Comparison of ENCODE assay signal across 8 cellular contexts in genomic region chr11:119030329-119031047, GRCh38. TPM values are rescaled to one million over a fixed set of nuclear protein-coding genes. Genes with fewer than 3 reads are reported as not detected.
DNase-seq lines count a peak whose midpoint lies in the region; ATAC-seq lines count a peak whose summit lies in the region.

TSS of gene SLC37A4 (minus strand) at chr11:119030877.

- H3K4me3 Mint-ChIP-seq in activated CD8-positive, alpha-beta memory T cell treated with anti-CD3 and anti-CD28 coated beads, Interleukin-2, amount 10 ng/mL, durations not matched to agents 7 days and 5 days, result peak within 1 kb of the TSS; percentile 71

- H3K9me3 ChIP-seq in NT2/D1 (ENCODE audit: insufficient read depth, low read length) (no peaks in the 10 kb centered on the region), endocrine pancreas (ENCODE audit: control insufficient read depth, low read length) (no peaks in the 10 kb centered on the region), mesenchymal stem cell (ENCODE audit: control insufficient read depth, low read length) (no peaks in the 10 kb centered on the region)

- peak within 1 kb of the TSS; percentile 73 for H4K8ac ChIP-seq in mesenchymal stem cell (ENCODE audit: low read length)

- H3K27me3 ChIP-seq in NT2/D1 (ENCODE audit: insufficient read depth, insufficient read length) (no peaks in the 10 kb centered on the region), endocrine pancreas (ENCODE audit: control insufficient read depth, insufficient read depth, low read length) (no peaks in the 10 kb centered on the region), mesenchymal stem cell (ENCODE audit: control insufficient read depth in 1 of 2, insufficient read depth in 1 of 2, low read length in 2 of 2) (no peaks in the 10 kb centered on the region)

- H3K27ac Mint-ChIP-seq in activated CD8-positive, alpha-beta memory T cell treated with anti-CD3 and anti-CD28 coated beads, Interleukin-2, amount 10 ng/mL, durations not matched to agents 7 days and 5 days, result peak within 1 kb of the TSS; percentile 83

- peak within 1 kb of the TSS; percentile 85 for H2AFZ ChIP-seq in mesenchymal stem cell (ENCODE audit: low read depth, low read length)

- H3K4me1 ChIP-seq in NT2/D1 (ENCODE audit: insufficient read depth, insufficient read length) (peaks cover 10% of the 10 kb centered on the region), endocrine pancreas (ENCODE audit: control insufficient read depth, insufficient read depth, low read length) (no peaks in the 10 kb centered on the region), mesenchymal stem cell (ENCODE audit: control insufficient read depth, insufficient read depth, low read depth, low read length) (peaks cover 41% of the 10 kb centered on the region)

- H2AK5ac ChIP-seq in mesenchymal stem cell (ENCODE audit: low read length, severe bottlenecking), result peak within 1 kb of the TSS; percentile 33

- peaks cover 24% of the 10 kb centered on the region for H3K79me1 ChIP-seq in mesenchymal stem cell (replicated peaks; ENCODE audit: low read length, poor library complexity, severe bottlenecking)

- H3K4me2 ChIP-seq in mesenchymal stem cell (ENCODE audit: low read length, poor library complexity, severe bottlenecking), result peak within 1 kb of the TSS; percentile 88

- peaks cover 4% of the 10 kb centered on the region for H3K36me3 Mint-ChIP-seq in activated CD8-positive, alpha-beta memory T cell treated with anti-CD3 and anti-CD28 coated beads, Interleukin-2, amount 10 ng/mL, durations not matched to agents 7 days and 5 days

- H3K27ac ChIP-seq in mesenchymal stem cell (ENCODE audit: low read length, poor library complexity, severe bottlenecking), result peak within 1 kb of the TSS; percentile 93

- ATAC-seq in GM21381 (IDR thresholded peaks at IDR 0.05; ENCODE audit: unreplicated experiment), result peak; percentile 86
- ATAC-seq in activated CD8-positive, alpha-beta memory T cell treated with anti-CD3 and anti-CD28 coated beads, Interleukin-2, amount 10 ng/mL, durations not matched to agents 7 days and 5 days, result peak; percentile 97

- H2BK120ac ChIP-seq in mesenchymal stem cell (ENCODE audit: low read depth, low read length), result no peak within 1 kb of the TSS

- peak within 1 kb of the TSS; percentile 80 for H3K4me3 ChIP-seq in NT2/D1 (ENCODE audit: insufficient read length, low read depth)
- H3K4me3 ChIP-seq in endocrine pancreas (ENCODE audit: control insufficient read depth, insufficient read depth, low read length), result peak within 1 kb of the TSS; percentile 45
- peak within 1 kb of the TSS; percentile 89 to 95 for H3K4me3 ChIP-seq in mesenchymal stem cell (ENCODE audit: insufficient read depth in 1 of 2, low read depth in 1 of 2, low read length in 2 of 2)

- peaks cover 21% of the 10 kb centered on the region for H3K4me1 Mint-ChIP-seq in activated CD8-positive, alpha-beta memory T cell treated with anti-CD3 and anti-CD28 coated beads, Interleukin-2, amount 10 ng/mL, durations not matched to agents 7 days and 5 days

- peak within 1 kb of the TSS; percentile 15 to 81 for H3K18ac ChIP-seq in mesenchymal stem cell (ENCODE audit: low read depth in 1 of 2, low read length in 2 of 2)

- H4K91ac ChIP-seq in mesenchymal stem cell (ENCODE audit: low read length), result no peak within 1 kb of the TSS

- peak within 1 kb of the TSS in 1 of 2 experiments; percentile 85 for H3K14ac ChIP-seq in mesenchymal stem cell (ENCODE audit: low read length in 2 of 2)

- H3K23ac ChIP-seq in mesenchymal stem cell (ENCODE audit: low read length in 2 of 2), result peak within 1 kb of the TSS in 1 of 2 experiments; percentile 57

- H3K9ac ChIP-seq in NT2/D1 (ENCODE audit: insufficient read length, low read depth) (peak within 1 kb of the TSS; percentile 82), endocrine pancreas (ENCODE audit: control insufficient read depth, insufficient read depth, low read length) (peak within 1 kb of the TSS; percentile 33), mesenchymal stem cell (ENCODE audit: low read length) (peak within 1 kb of the TSS; percentile 85)

- H2BK15ac ChIP-seq in mesenchymal stem cell (ENCODE audit: low read depth, poor library complexity, severe bottlenecking), result peak within 1 kb of the TSS; percentile 32

- H3K36me3 ChIP-seq in NT2/D1 (ENCODE audit: insufficient read depth, insufficient read length, low read length), result peaks cover 37% of the 10 kb centered on the region
- no peaks in the 10 kb centered on the region for H3K36me3 ChIP-seq in endocrine pancreas (ENCODE audit: control insufficient read depth, insufficient read depth, low read length)
- peaks cover 15 to 28% of the 10 kb centered on the region in 2 experiments for H3K36me3 ChIP-seq in mesenchymal stem cell (ENCODE audit: control insufficient read depth in 1 of 2, insufficient read depth in 2 of 2, low read depth in 1 of 2, low read length in 2 of 2)

- no peaks in the 10 kb centered on the region for H3K27me3 Mint-ChIP-seq in activated CD8-positive, alpha-beta memory T cell treated with anti-CD3 and anti-CD28 coated beads, Interleukin-2, amount 10 ng/mL, durations not matched to agents 7 days and 5 days

- H3K4ac ChIP-seq in mesenchymal stem cell (ENCODE audit: low read depth in 1 of 2, low read length in 2 of 2), result peak within 1 kb of the TSS; percentile 53 to 69

- DNase-seq in COR-L47 (lab: John Stamatoyannopoulos, UW) (peak; percentile 97), HUDEP-2 (lab: John Stamatoyannopoulos, UW; ENCODE audit: unreplicated experiment in 76 of 76) (peak; percentile 41 to 98 (median 96)), NT2/D1 (ENCODE audit: low read depth, low spot score) (peak; percentile 99), mesenchymal stem cell (peak; percentile 96)
- DNase-seq in activated CD8-positive, alpha-beta memory T cell treated with anti-CD3 and anti-CD28 coated beads, Interleukin-2, amount 10 ng/mL, durations not matched to agents 7 days and 5 days, result peak; percentile 99
- DNase-seq in stimulated activated CD8-positive, alpha-beta memory T cell treated with anti-CD3 and anti-CD28 coated beads, Interleukin-12 subunit alpha, Interleukin-12 subunit beta, amount 100 ng/mL, for 4 hours (ENCODE audit: low read depth), result peak; percentile 98

- peak within 1 kb of the TSS in 1 of 2 experiments; percentile 37 for H2BK12ac ChIP-seq in mesenchymal stem cell (ENCODE audit: low read length in 2 of 2)

- H3K9me3 Mint-ChIP-seq in activated CD8-positive, alpha-beta memory T cell treated with anti-CD3 and anti-CD28 coated beads, Interleukin-2, amount 10 ng/mL, durations not matched to agents 7 days and 5 days (ENCODE audit: low read depth), result no peaks in the 10 kb centered on the region

- CTCF ChIA-PET in activated CD8-positive, alpha-beta memory T cell treated with anti-CD3 and anti-CD28 coated beads, Interleukin-2, amount 10 ng/mL, durations not matched to agents 7 days and 5 days (lab: Charles Lee), result interaction anchor here (0.6 to 3.1 kb wide), 19 partner anchors 8 to 435 kb away, joined by 3 to 12 read pairs (median 4); partner anchors contain the start of genes CENATAC, RPS25, TRAPPC4 and VPS11

- peak within 1 kb of the TSS; percentile 85 for H2BK5ac ChIP-seq in mesenchymal stem cell (ENCODE audit: low read depth, low read length, poor library complexity, severe bottlenecking)

- WGBS in mesenchymal stem cell, result under 1% methylated on average over 54 of the region's 67 CpGs

RNA-seq across cellular contexts. Expression of gene SLC37A4, which starts in this region (rescaled TPM):
- total RNA-seq in activated CD8-positive, alpha-beta memory T cell treated with anti-CD3 and anti-CD28 coated beads, Interleukin-2, amount 10 ng/mL, durations not matched to agents 7 days and 5 days, result 10 to 100 TPM; 26.0 to 26.5 TPM
- polyA plus RNA-seq in mesenchymal stem cell (2013, experiment 1 of 2), result 6.8 TPM
- 7.2 TPM for polyA plus RNA-seq in mesenchymal stem cell (2013, experiment 2 of 2)

Comparison
In these comparisons a context has a peak if more than half of its experiments do, and no peak if none do; other contexts are left out.
1. Peak in every context shown above with its lines: DNase-seq, ATAC-seq, H3K4me3 ChIP-seq and H3K27ac ChIP-seq.
2. H3K9ac ChIP-seq: peak in every context shown above with its lines; median percentile 85 in mesenchymal stem cell; 82 in NT2/D1; 33 in endocrine pancreas.